ENCODE assay signal across 8 cellular contexts in genomic region chr19:43700368-43701015, GRCh38. TPM values are rescaled to one million over a fixed set of nuclear protein-coding genes. Genes with fewer than 3 reads are reported as not detected.
DNase-seq lines count a peak whose midpoint lies in the region; ATAC-seq, FAIRE-seq and TF ChIP-seq lines count a peak whose summit lies in the region.

No MANE protein-coding gene starts in this region.

- no peak overlapping the region for H3K14ac ChIP-seq in neuronal stem cell (ENCODE audit: low read length)

- DNase-seq in GM18507 (ENCODE audit: extremely low spot score, insufficient read length, low read depth) (no peak), SJCRH30 (peak; percentile 77 to 85), endothelial cell of umbilical vein (ENCODE audit: low read depth, low spot score) (peak; percentile 69), neuronal stem cell (ENCODE audit: low spot score) (no peak), NCI-H1436 treated with DMSO at 0.1 percent for 48 hours (lab: John Stamatoyannopoulos, UW) (no peak), ecto neural progenitor cell (ENCODE audit: low spot score) (no peak), D721Med (ENCODE audit: insufficient read length, low spot score) (no peak)

- H3K4me1 ChIP-seq in SJCRH30 (peaks cover 23% of the 10 kb centered on the region), endothelial cell of umbilical vein (ENCODE audit: control insufficient read depth, extremely low read depth, insufficient read depth, low read length) (peaks cover 12% of the 10 kb centered on the region), neuronal stem cell (ENCODE audit: control insufficient read depth in 2 of 2, insufficient read depth in 1 of 2, low read depth in 1 of 2, low read length in 2 of 2) (peaks cover 2 to 5% of the 10 kb centered on the region in 2 donors)

- no peak overlapping the region for H3K23ac ChIP-seq in neuronal stem cell (ENCODE audit: low read depth, low read length, poor library complexity)

- H3K27me3 ChIP-seq in SJCRH30 (no peaks in the 10 kb centered on the region), endothelial cell of umbilical vein (ENCODE audit: control insufficient read depth in 2 of 2, insufficient read depth in 2 of 2, low read length in 2 of 2) (no peaks in the 10 kb centered on the region), neuronal stem cell (ENCODE audit: control insufficient read depth in 3 of 3, insufficient read depth in 3 of 3, low read depth in 1 of 3, low read length in 3 of 3) (peaks cover 0 to 4% (median 3%) of the 10 kb centered on the region in 3 experiments)

- no peak overlapping the region for H2AK5ac ChIP-seq in neuronal stem cell (ENCODE audit: low read depth, low read length)

- no peaks in the 10 kb centered on the region for H3K9me1 ChIP-seq in endothelial cell of umbilical vein (replicated peaks; ENCODE audit: control insufficient read depth, extremely low read depth, insufficient read depth, low read length)

- peak overlapping the region; percentile 25 for H3K27ac ChIP-seq in SJCRH30
- H3K27ac ChIP-seq in endothelial cell of umbilical vein (ENCODE audit: insufficient read depth, low read depth, low read length), result peak overlapping the region; percentile 95
- H3K27ac ChIP-seq in neuronal stem cell (replicated peaks; ENCODE audit: low read length), result no peak overlapping the region

- H2BK12ac ChIP-seq in neuronal stem cell (ENCODE audit: low read length), result no peak overlapping the region

- H3K79me2 ChIP-seq in endothelial cell of umbilical vein (ENCODE audit: control insufficient read depth, insufficient read depth, low read length), result no peaks in the 10 kb centered on the region

- H3K9ac ChIP-seq in endothelial cell of umbilical vein (replicated peaks; ENCODE audit: extremely low read depth, insufficient read depth, low read length) (peak overlapping the region; percentile 57), neuronal stem cell (ENCODE audit: low read depth, low read length, poor library complexity) (no peak overlapping the region)

- WGBS in neuronal stem cell (ENCODE audit: extremely low coverage in 2 of 2, insufficient read length in 2 of 2, insufficient replicate concordance in 1 of 2), 2 donors, result no CpG with 5 or more reads among the region's 13 CpGs

- TF ChIP-seq POLR2A in endothelial cell of umbilical vein (IDR thresholded peaks at IDR 0.05; ENCODE audit: low read depth, low read length), result no peak

- H4K91ac ChIP-seq in neuronal stem cell (ENCODE audit: low read depth, low read length, poor library complexity), result no peak overlapping the region

- H3K4ac ChIP-seq in neuronal stem cell (ENCODE audit: low read length), result no peak overlapping the region

- peak overlapping the region; percentile 43 for H3K4me3 ChIP-seq in SJCRH30
- H3K4me3 ChIP-seq in endothelial cell of umbilical vein (replicated peaks in 1 of 3; ENCODE audit: insufficient read depth in 1 of 3, low read depth in 1 of 3, low read length in 3 of 3), result no peak overlapping the region
- H3K4me3 ChIP-seq in neuronal stem cell (ENCODE audit: low read length in 2 of 2), result no peak overlapping the region

- H2BK5ac ChIP-seq in neuronal stem cell (ENCODE audit: low read length), result peak overlapping the region; percentile 16

- intact Hi-C loops in endothelial cell of umbilical vein (cut with micrococcal nuclease), result loop anchor here (1.0 to 5.0 kb wide), 3 partner anchors 25 to 67 kb away; no protein-coding TSS in a partner anchor

- peak; percentile 26 for FAIRE-seq in GM18507 (lab: Jason Lieb, UNC)
- FAIRE-seq in endothelial cell of umbilical vein (lab: Jason Lieb, UNC), result no peak
- FAIRE-seq in D721Med (lab: Jason Lieb, UNC), result no peak

- dilution Hi-C loops in endothelial cell of umbilical vein (cut with MboI; ENCODE audit: extremely low pct_ligation_motif_present, low sequenced_read_pairs), result no loop called here

- ATAC-seq in GM21515 (IDR thresholded peaks at IDR 0.05; ENCODE audit: unreplicated experiment), result no peak

- no peaks in the 10 kb centered on the region for H3K9me3 ChIP-seq in SJCRH30 (replicated peaks)
- no peaks in the 10 kb centered on the region for H3K9me3 ChIP-seq in endothelial cell of umbilical vein (replicated peaks; ENCODE audit: control insufficient read depth, insufficient read depth, low read length)
- H3K9me3 ChIP-seq in neuronal stem cell (replicated peaks in 1 of 2; ENCODE audit: control insufficient read depth in 2 of 2, insufficient read depth in 1 of 2, low read depth in 1 of 2, low read length in 2 of 2), result peaks cover 0 to 5% of the 10 kb centered on the region in 2 donors

- no peaks in the 10 kb centered on the region for H3K79me1 ChIP-seq in neuronal stem cell (ENCODE audit: low read depth, low read length)

- no peaks in the 10 kb centered on the region for H4K20me1 ChIP-seq in endothelial cell of umbilical vein (replicated peaks; ENCODE audit: control insufficient read depth, extremely low read depth, insufficient read depth, low read length)

- no TSS peak for BruUV-seq in endothelial cell of umbilical vein (replicated peaks; lab: Mats Ljungman, UMichigan)

- POLR2A ChIA-PET in endothelial cell of umbilical vein (lab: Charles Lee), result interaction anchor here (1.1 to 1.2 kb wide), 2 partner anchors 25 to 31 kb away, joined by 3 read pairs; partner anchors contain the start of gene PLAUR

- no peak overlapping the region for H2BK120ac ChIP-seq in neuronal stem cell (ENCODE audit: low read depth, low read length)

- H3K4me2 ChIP-seq in endothelial cell of umbilical vein (ENCODE audit: insufficient read depth, low read length), result peak overlapping the region; percentile 61
- H3K4me2 ChIP-seq in neuronal stem cell (ENCODE audit: insufficient read depth, low read length, poor library complexity, severe bottlenecking), result no peak overlapping the region

- peak overlapping the region; percentile 74 for H2BK15ac ChIP-seq in neuronal stem cell (ENCODE audit: low read length)

- CTCF ChIA-PET in endothelial cell of umbilical vein (lab: Charles Lee), result interaction anchor here (0.6 to 2.0 kb wide), 12 partner anchors 21 to 109 kb away, joined by 3 to 13 read pairs (median 4); partner anchors contain the start of gene SMG9

- no peak for TF ChIP-seq CTCF in endothelial cell of umbilical vein (IDR thresholded peaks at IDR 0.05; ENCODE audit: extremely low read depth in 1 of 2, insufficient read depth in 1 of 2, low read depth in 1 of 2, low read length in 2 of 2)
- no peak for TF ChIP-seq CTCF in D721Med (IDR thresholded peaks at IDR 0.05; ENCODE audit: insufficient read depth, missing control alignments)

- H2AFZ ChIP-seq in endothelial cell of umbilical vein (ENCODE audit: low read depth, low read length) (peak overlapping the region; percentile 78), neuronal stem cell (ENCODE audit: low read length) (no peak overlapping the region)

- no peaks in the 10 kb centered on the region for H3K36me3 ChIP-seq in SJCRH30
- no peaks in the 10 kb centered on the region for H3K36me3 ChIP-seq in endothelial cell of umbilical vein (ENCODE audit: control insufficient read depth in 2 of 2, extremely low read depth in 1 of 2, insufficient read depth in 2 of 2, low read length in 2 of 2)
- no peaks in the 10 kb centered on the region for H3K36me3 ChIP-seq in neuronal stem cell (replicated peaks in 1 of 2; ENCODE audit: control insufficient read depth in 2 of 2, insufficient read depth in 2 of 2, low read length in 2 of 2)

- H4K8ac ChIP-seq in neuronal stem cell (ENCODE audit: low read depth, low read length), result no peak overlapping the region

- peak overlapping the region; percentile 35 for H3K18ac ChIP-seq in neuronal stem cell (ENCODE audit: low read length)

TF ChIP-seq in endothelial cell of umbilical vein, 7 proteins besides CTCF, POLR2A, EP300 and RAD21 (continues in another document):
- no peak for TF ChIP-seq GATA2 (IDR thresholded peaks at IDR 0.05; ENCODE audit: insufficient read depth, insufficient read length, low read depth, low read length)
- no peak for TF ChIP-seq FOS (IDR thresholded peaks at IDR 0.05; ENCODE audit: borderline replicate concordance, insufficient read depth, low read length)
- no peak for TF ChIP-seq MYC (IDR thresholded peaks at IDR 0.05; ENCODE audit: low read depth, low read length)

RNA-seq across cellular contexts. Expression of gene IRGC, which starts 15.4 kb away (rescaled TPM):
- not detected in 2 replicates for total RNA-seq in SJCRH30 (2014; rRNA removed; shearing (Covaris generic))
- total RNA-seq in endothelial cell of umbilical vein, result not detected in 2 replicates
- polyA plus RNA-seq in endothelial cell of umbilical vein, result not detected in 2 replicates
- polyA plus RNA-seq in endothelial cell of umbilical vein (2011; cell fraction: cytosol; rRNA removed), result not detected in 2 replicates
- not detected in 2 replicates for polyA plus RNA-seq in endothelial cell of umbilical vein (2011; cell fraction: nucleus; rRNA removed)
- not detected in 2 replicates for polyA plus RNA-seq in endothelial cell of umbilical vein (2012)
- polyA minus RNA-seq in endothelial cell of umbilical vein, result not detected in 2 replicates
- polyA minus RNA-seq in endothelial cell of umbilical vein (2011; cell fraction: cytosol; rRNA and poly(A)+ RNA removed), result not detected
- not detected in 2 replicates for polyA minus RNA-seq in endothelial cell of umbilical vein (2011; cell fraction: nucleus; rRNA and poly(A)+ RNA removed)
- not detected for polyA plus RNA-seq in neuronal stem cell (2013, experiment 1 of 2)
- not detected for polyA plus RNA-seq in neuronal stem cell (2013, experiment 2 of 2)

RNA-seq across cellular contexts. Expression of gene PLAUR, which starts 30.5 kb away (rescaled TPM):
- 9.4 and 16.6 TPM in 2 replicates for total RNA-seq in SJCRH30 (2014; rRNA removed; shearing (Covaris generic))
- 62.9 and 82.0 TPM in 2 replicates for total RNA-seq in endothelial cell of umbilical vein
- polyA plus RNA-seq in endothelial cell of umbilical vein, result 60.2 and 66.3 TPM in 2 replicates
- polyA plus RNA-seq in endothelial cell of umbilical vein (2011; cell fraction: cytosol; rRNA removed), result 69.1 and 72.2 TPM in 2 replicates
- 54.9 and 66.5 TPM in 2 replicates for polyA plus RNA-seq in endothelial cell of umbilical vein (2011; cell fraction: nucleus; rRNA removed)
- 88.6 and 102 TPM in 2 replicates for polyA plus RNA-seq in endothelial cell of umbilical vein (2012)
- polyA minus RNA-seq in endothelial cell of umbilical vein, result 25.4 and 28.6 TPM in 2 replicates
- 24.4 TPM for polyA minus RNA-seq in endothelial cell of umbilical vein (2011; cell fraction: cytosol; rRNA and poly(A)+ RNA removed)
- polyA minus RNA-seq in endothelial cell of umbilical vein (2011; cell fraction: nucleus; rRNA and poly(A)+ RNA removed), result 11.5 and 13.6 TPM in 2 replicates
- 22.9 TPM for polyA plus RNA-seq in neuronal stem cell (2013, experiment 1 of 2)
- 24.0 TPM for polyA plus RNA-seq in neuronal stem cell (2013, experiment 2 of 2)

RNA-seq across cellular contexts. Expression of gene SMG9, which starts 54.3 kb away (rescaled TPM):
- total RNA-seq in SJCRH30 (2014; rRNA removed; shearing (Covaris generic)), result 22.5 and 25.7 TPM in 2 replicates
- 45.0 and 53.3 TPM in 2 replicates for total RNA-seq in endothelial cell of umbilical vein
- polyA plus RNA-seq in endothelial cell of umbilical vein, result 25.5 and 26.4 TPM in 2 replicates
- 14.2 and 18.4 TPM in 2 replicates for polyA plus RNA-seq in endothelial cell of umbilical vein (2011; cell fraction: cytosol; rRNA removed)
- polyA plus RNA-seq in endothelial cell of umbilical vein (2011; cell fraction: nucleus; rRNA removed), result 57.7 and 62.5 TPM in 2 replicates
- polyA plus RNA-seq in endothelial cell of umbilical vein (2012), result 23.0 and 31.6 TPM in 2 replicates
- polyA minus RNA-seq in endothelial cell of umbilical vein, result 14.6 and 23.5 TPM in 2 replicates
- polyA minus RNA-seq in endothelial cell of umbilical vein (2011; cell fraction: cytosol; rRNA and poly(A)+ RNA removed), result 14.7 TPM
- 21.9 and 27.0 TPM in 2 replicates for polyA minus RNA-seq in endothelial cell of umbilical vein (2011; cell fraction: nucleus; rRNA and poly(A)+ RNA removed)
- polyA plus RNA-seq in neuronal stem cell (2013, experiment 1 of 2), result 21.9 TPM
- 20.9 TPM for polyA plus RNA-seq in neuronal stem cell (2013, experiment 2 of 2)

Comparison
In these comparisons a context has a peak if more than half of its experiments do, and no peak if none do; other contexts are left out.
1. DNase-seq: peak in SJCRH30 (2 of 2) and endothelial cell of umbilical vein (single experiment); none in GM18507 (single experiment), neuronal stem cell (single experiment), NCI-H1436 treated with DMSO at 0.1 percent for 48 hours (single experiment), ecto neural progenitor cell (single experiment) and D721Med (single experiment).